Comparison of ENCODE assay signal across 1 cellular context in the genomic region with DNA sequence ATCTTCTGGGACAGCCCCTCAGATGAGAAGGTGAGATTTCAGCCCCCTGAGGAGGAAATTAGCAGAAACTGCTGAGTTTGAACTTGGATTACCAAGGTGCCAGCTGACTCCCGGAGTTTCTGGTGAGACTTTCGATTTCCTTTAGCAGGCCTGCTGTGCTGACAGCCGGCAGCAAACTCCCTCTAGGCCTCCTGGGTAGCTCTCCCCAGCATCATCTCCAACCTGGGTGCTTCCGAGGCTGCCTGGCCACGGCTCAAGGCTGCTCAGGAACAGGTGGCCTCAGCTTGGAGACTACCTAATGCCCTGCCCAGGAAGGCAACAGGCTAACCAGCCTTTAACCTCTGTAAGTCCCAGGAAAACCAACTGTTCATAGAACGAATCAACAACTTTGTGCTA.
TF ChIP-seq lines count a peak whose summit lies in the region.

No MANE protein-coding gene starts in this region.

TF ChIP-seq in HepG2, 621 proteins besides CTCF, POLR2A, EP300 and RAD21 (continues in another document):
- TF ChIP-seq ATF7 (IDR thresholded peaks at IDR 0.05) (no peak), ATF7 (CRISPR knock-in tag; IDR thresholded peaks at IDR 0.05) (no peak), ZNF44 (CRISPR knock-in tag; IDR thresholded peaks at IDR 0.05) (no peak), POGK (CRISPR knock-in tag; conservative IDR thresholded peaks at IDR 0.05) (no peak), RARG (CRISPR knock-in tag; IDR thresholded peaks at IDR 0.05; ENCODE audit: low read depth) (no peak), PHB2 (IDR thresholded peaks at IDR 0.05; ENCODE audit: partially characterized antibody) (no peak), SRSF4 (IDR thresholded peaks at IDR 0.05; ENCODE audit: low read depth, low read length, poor library complexity, severe bottlenecking) (no peak), ZNF619 (CRISPR knock-in tag; IDR thresholded peaks at IDR 0.05) (peak; percentile 34; the same call in 1 of the 2 replicates), ARID2 (CRISPR knock-in tag; IDR thresholded peaks at IDR 0.05; ENCODE audit: borderline replicate concordance) (no peak), ZNF205 (CRISPR knock-in tag; IDR thresholded peaks at IDR 0.05) (no peak), SPEN (CRISPR knock-in tag; IDR thresholded peaks at IDR 0.05; ENCODE audit: low read depth) (no peak), REL (CRISPR knock-in tag; conservative IDR thresholded peaks at IDR 0.05) (no peak), ZMYM2 (CRISPR knock-in tag; IDR thresholded peaks at IDR 0.05) (no peak), ZFP82 (CRISPR knock-in tag; IDR thresholded peaks at IDR 0.05; ENCODE audit: borderline replicate concordance) (no peak), BHLHE40 (IDR thresholded peaks at IDR 0.05; ENCODE audit: low read length) (no peak), GABPB1 (CRISPR knock-in tag; IDR thresholded peaks at IDR 0.05) (no peak), RORA (CRISPR knock-in tag; IDR thresholded peaks at IDR 0.05) (no peak), ATAD3A (CRISPR knock-in tag; IDR thresholded peaks at IDR 0.05) (no peak), KDM1A (CRISPR knock-in tag; IDR thresholded peaks at IDR 0.05) (no peak), MAF1 (CRISPR knock-in tag; IDR thresholded peaks at IDR 0.05; ENCODE audit: borderline replicate concordance) (no peak), TERF1 (CRISPR knock-in tag; IDR thresholded peaks at IDR 0.05) (no peak), ZNF570 (CRISPR knock-in tag; IDR thresholded peaks at IDR 0.05; ENCODE audit: borderline replicate concordance) (no peak), GATAD2A (CRISPR knock-in tag; IDR thresholded peaks at IDR 0.05) (no peak), ADNP (CRISPR knock-in tag; IDR thresholded peaks at IDR 0.05) (no peak), ZKSCAN8 (CRISPR knock-in tag; IDR thresholded peaks at IDR 0.05; ENCODE audit: borderline replicate concordance) (no peak), YY1 (IDR thresholded peaks at IDR 0.05; ENCODE audit: insufficient read depth, insufficient replicate concordance, low read depth, low read length) (no peak), HES4 (CRISPR knock-in tag; IDR thresholded peaks at IDR 0.05; ENCODE audit: borderline replicate concordance) (no peak), ZNF781 (CRISPR knock-in tag; IDR thresholded peaks at IDR 0.05; ENCODE audit: borderline replicate concordance, not compliant biosample characterization) (no peak), ESRRA (CRISPR knock-in tag; IDR thresholded peaks at IDR 0.05; ENCODE audit: low read depth) (no peak), EED (CRISPR knock-in tag; IDR thresholded peaks at IDR 0.05) (no peak), ZNF329 (CRISPR knock-in tag; IDR thresholded peaks at IDR 0.05; ENCODE audit: low read depth) (no peak), STAT5B (CRISPR knock-in tag; IDR thresholded peaks at IDR 0.05) (no peak), SALL1 (CRISPR knock-in tag; IDR thresholded peaks at IDR 0.05) (no peak), ZEB1 (IDR thresholded peaks at IDR 0.05; ENCODE audit: insufficient replicate concordance, low read depth) (no peak), ZNF317 (CRISPR knock-in tag; IDR thresholded peaks at IDR 0.05) (no peak), TCF12 (IDR thresholded peaks at IDR 0.05) (no peak), TCF12 (CRISPR knock-in tag; IDR thresholded peaks at IDR 0.05) (no peak), ATF4 (CRISPR knock-in tag; IDR thresholded peaks at IDR 0.05) (no peak), MAFK (conservative IDR thresholded peaks at IDR 0.05 in 1 of 2, IDR thresholded peaks at IDR 0.05 in 1 of 2; ENCODE audit: low read length in 2 of 2) (no peak), ZNF549 (CRISPR knock-in tag; IDR thresholded peaks at IDR 0.05) (no peak), NRL (CRISPR knock-in tag; IDR thresholded peaks at IDR 0.05; ENCODE audit: borderline replicate concordance) (no peak), ERF (CRISPR knock-in tag; IDR thresholded peaks at IDR 0.05) (0 out of 2 replicates have a peak, but pooled peaks have one; percentile 10), TFE3 (CRISPR knock-in tag; IDR thresholded peaks at IDR 0.05) (no peak), SP140L (CRISPR knock-in tag; IDR thresholded peaks at IDR 0.05; ENCODE audit: borderline replicate concordance) (no peak), KLF16 (CRISPR knock-in tag; IDR thresholded peaks at IDR 0.05) (no peak), ISL2 (CRISPR knock-in tag; IDR thresholded peaks at IDR 0.05) (peak; percentile 5; the same call in 1 of the 2 replicates), GABPA (IDR thresholded peaks at IDR 0.05; ENCODE audit: low read depth, low read length) (no peak), GABPA (CRISPR knock-in tag; IDR thresholded peaks at IDR 0.05; ENCODE audit: low read depth) (0 out of 2 replicates have a peak, but pooled peaks have one; percentile 7), SRY (CRISPR knock-in tag; IDR thresholded peaks at IDR 0.05) (no peak), ZNF598 (CRISPR knock-in tag; IDR thresholded peaks at IDR 0.05; ENCODE audit: borderline replicate concordance) (no peak), E2F2 (CRISPR knock-in tag; IDR thresholded peaks at IDR 0.05; ENCODE audit: borderline replicate concordance) (no peak), CBX5 (CRISPR knock-in tag; IDR thresholded peaks at IDR 0.05; ENCODE audit: borderline replicate concordance) (no peak), FOXK1 (CRISPR knock-in tag; IDR thresholded peaks at IDR 0.05; ENCODE audit: borderline replicate concordance, low read depth) (no peak), THAP11 (CRISPR knock-in tag; IDR thresholded peaks at IDR 0.05) (no peak), ZFP90 (CRISPR knock-in tag; IDR thresholded peaks at IDR 0.05; ENCODE audit: borderline replicate concordance) (no peak), PHF21A (CRISPR knock-in tag; IDR thresholded peaks at IDR 0.05) (0 out of 2 replicates have a peak, but pooled peaks have one; percentile 39), KAT7 (CRISPR knock-in tag; IDR thresholded peaks at IDR 0.05; ENCODE audit: borderline replicate concordance) (no peak)
- TF ChIP-seq, protein P1, sequence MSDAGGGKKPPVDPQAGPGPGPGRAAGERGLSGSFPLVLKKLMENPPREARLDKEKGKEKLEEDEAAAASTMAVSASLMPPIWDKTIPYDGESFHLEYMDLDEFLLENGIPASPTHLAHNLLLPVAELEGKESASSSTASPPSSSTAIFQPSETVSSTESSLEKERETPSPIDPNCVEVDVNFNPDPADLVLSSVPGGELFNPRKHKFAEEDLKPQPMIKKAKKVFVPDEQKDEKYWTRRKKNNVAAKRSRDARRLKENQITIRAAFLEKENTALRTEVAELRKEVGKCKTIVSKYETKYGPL (CRISPR knock-in tag; IDR thresholded peaks at IDR 0.05), result no peak
- TF ChIP-seq, protein P2, sequence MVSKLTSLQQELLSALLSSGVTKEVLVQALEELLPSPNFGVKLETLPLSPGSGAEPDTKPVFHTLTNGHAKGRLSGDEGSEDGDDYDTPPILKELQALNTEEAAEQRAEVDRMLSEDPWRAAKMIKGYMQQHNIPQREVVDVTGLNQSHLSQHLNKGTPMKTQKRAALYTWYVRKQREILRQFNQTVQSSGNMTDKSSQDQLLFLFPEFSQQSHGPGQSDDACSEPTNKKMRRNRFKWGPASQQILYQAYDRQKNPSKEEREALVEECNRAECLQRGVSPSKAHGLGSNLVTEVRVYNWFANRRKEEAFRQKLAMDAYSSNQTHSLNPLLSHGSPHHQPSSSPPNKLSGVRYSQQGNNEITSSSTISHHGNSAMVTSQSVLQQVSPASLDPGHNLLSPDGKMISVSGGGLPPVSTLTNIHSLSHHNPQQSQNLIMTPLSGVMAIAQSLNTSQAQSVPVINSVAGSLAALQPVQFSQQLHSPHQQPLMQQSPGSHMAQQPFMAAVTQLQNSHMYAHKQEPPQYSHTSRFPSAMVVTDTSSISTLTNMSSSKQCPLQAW (CRISPR knock-in tag; IDR thresholded peaks at IDR 0.05), result 0 out of 2 replicates have a peak, but pooled peaks have one; percentile 15
- TF ChIP-seq, protein P3, sequence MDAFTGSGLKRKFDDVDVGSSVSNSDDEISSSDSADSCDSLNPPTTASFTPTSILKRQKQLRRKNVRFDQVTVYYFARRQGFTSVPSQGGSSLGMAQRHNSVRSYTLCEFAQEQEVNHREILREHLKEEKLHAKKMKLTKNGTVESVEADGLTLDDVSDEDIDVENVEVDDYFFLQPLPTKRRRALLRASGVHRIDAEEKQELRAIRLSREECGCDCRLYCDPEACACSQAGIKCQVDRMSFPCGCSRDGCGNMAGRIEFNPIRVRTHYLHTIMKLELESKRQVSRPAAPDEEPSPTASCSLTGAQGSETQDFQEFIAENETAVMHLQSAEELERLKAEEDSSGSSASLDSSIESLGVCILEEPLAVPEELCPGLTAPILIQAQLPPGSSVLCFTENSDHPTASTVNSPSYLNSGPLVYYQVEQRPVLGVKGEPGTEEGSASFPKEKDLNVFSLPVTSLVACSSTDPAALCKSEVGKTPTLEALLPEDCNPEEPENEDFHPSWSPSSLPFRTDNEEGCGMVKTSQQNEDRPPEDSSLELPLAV (CRISPR knock-in tag; conservative IDR thresholded peaks at IDR 0.05; ENCODE audit: low read depth), result no peak
- TF ChIP-seq, protein P4, sequence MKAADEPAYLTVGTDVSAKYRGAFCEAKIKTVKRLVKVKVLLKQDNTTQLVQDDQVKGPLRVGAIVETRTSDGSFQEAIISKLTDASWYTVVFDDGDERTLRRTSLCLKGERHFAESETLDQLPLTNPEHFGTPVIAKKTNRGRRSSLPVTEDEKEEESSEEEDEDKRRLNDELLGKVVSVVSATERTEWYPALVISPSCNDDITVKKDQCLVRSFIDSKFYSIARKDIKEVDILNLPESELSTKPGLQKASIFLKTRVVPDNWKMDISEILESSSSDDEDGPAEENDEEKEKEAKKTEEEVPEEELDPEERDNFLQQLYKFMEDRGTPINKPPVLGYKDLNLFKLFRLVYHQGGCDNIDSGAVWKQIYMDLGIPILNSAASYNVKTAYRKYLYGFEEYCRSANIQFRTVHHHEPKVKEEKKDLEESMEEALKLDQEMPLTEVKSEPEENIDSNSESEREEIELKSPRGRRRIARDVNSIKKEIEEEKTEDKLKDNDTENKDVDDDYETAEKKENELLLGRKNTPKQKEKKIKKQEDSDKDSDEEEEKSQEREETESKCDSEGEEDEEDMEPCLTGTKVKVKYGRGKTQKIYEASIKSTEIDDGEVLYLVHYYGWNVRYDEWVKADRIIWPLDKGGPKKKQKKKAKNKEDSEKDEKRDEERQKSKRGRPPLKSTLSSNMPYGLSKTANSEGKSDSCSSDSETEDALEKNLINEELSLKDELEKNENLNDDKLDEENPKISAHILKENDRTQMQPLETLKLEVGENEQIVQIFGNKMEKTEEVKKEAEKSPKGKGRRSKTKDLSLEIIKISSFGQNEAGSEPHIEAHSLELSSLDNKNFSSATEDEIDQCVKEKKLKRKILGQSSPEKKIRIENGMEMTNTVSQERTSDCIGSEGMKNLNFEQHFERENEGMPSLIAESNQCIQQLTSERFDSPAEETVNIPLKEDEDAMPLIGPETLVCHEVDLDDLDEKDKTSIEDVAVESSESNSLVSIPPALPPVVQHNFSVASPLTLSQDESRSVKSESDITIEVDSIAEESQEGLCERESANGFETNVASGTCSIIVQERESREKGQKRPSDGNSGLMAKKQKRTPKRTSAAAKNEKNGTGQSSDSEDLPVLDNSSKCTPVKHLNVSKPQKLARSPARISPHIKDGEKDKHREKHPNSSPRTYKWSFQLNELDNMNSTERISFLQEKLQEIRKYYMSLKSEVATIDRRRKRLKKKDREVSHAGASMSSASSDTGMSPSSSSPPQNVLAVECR (CRISPR knock-in tag; IDR thresholded peaks at IDR 0.05; ENCODE audit: borderline replicate concordance), result 0 out of 2 replicates have a peak, but pooled peaks have one; percentile 28
